Comparison of ENCODE assay signal across 9 cellular contexts in the genomic region with DNA sequence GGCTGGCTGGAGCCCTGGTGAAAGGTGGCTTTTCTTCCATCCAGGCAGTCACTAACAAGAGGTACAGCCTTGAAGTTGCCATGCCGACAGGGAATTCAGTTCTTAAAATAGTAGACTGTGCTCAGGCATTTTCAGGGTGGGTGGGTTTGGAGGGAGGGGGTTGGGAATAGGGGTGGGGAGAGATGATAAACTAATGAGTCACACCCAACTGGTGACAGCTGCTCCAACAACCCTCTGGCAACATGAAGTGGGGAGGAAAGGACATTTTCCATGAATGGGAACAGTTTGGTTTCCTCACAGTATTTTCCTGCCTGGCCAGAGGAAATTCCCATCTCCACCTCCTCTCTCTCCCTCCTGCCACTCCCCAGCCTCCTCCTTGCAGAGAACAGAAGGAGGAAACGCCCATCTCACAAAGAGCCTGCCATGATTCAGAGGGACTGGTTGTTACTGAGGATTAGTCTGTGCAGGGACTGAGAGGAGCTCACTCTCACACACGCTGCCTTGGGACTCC.
DNase-seq lines count a peak whose midpoint lies in the region; ATAC-seq and TF ChIP-seq lines count a peak whose summit lies in the region.
"Had no signal": no experiment of that assay in that cellular context is flagged by ENCODE, and none has a peak within 500 bp of the region (broad histone marks: within the 10 kb centered on the region; RNA-seq: fewer than 3 reads in every experiment).

No MANE protein-coding gene starts in this region.

- H3K4me3 Mint-ChIP-seq in neural progenitor cell, result peak overlapping the region; percentile 61

- H3F3A ChIP-seq in neural progenitor cell (ENCODE audit: low read depth), result peaks cover 25% of the 10 kb centered on the region

- H3K4me1 Mint-ChIP-seq in neural progenitor cell, result peaks cover 47% of the 10 kb centered on the region

- no peaks in the 10 kb centered on the region for H3K36me3 ChIP-seq in neural progenitor cell

- no peak overlapping the region for H2AFZ ChIP-seq in neural progenitor cell (replicated peaks)

- H3K4me2 ChIP-seq in neural progenitor cell, result peak overlapping the region; percentile 37

- DNase-seq in Daoy (ENCODE audit: low read depth) (peak; percentile 87), NCI-H82 (lab: John Stamatoyannopoulos, UW) (peak; percentile 89), epithelial cell of proximal tubule (ENCODE audit: low read depth) (peak; percentile 44), neural progenitor cell (ENCODE audit: low spot score) (peak; percentile 86), superior temporal gyrus (ENCODE audit: extremely low spot score) (no peak), DMS79 treated with DMSO at 0.1 percent for 48 hours (lab: John Stamatoyannopoulos, UW) (no peak), NCI-H2196 (lab: John Stamatoyannopoulos, UW; ENCODE audit: unreplicated experiment) (no peak)
- DNase-seq: stimulated activated naive CD4-positive, alpha-beta T cell had no signal

- H3K27me3 ChIP-seq in neural progenitor cell, result no peaks in the 10 kb centered on the region

- H3K4me3 ChIP-seq in epithelial cell of proximal tubule (ENCODE audit: low read depth, low read length) (no peak overlapping the region), neural progenitor cell (peak overlapping the region; percentile 1)

- H3K36me3 Mint-ChIP-seq in neural progenitor cell, result no peaks in the 10 kb centered on the region

- peaks cover 11% of the 10 kb centered on the region for H3K27me3 Mint-ChIP-seq in neural progenitor cell (ENCODE audit: insufficient read depth, low read depth)

- TF ChIP-seq CTCF in epithelial cell of proximal tubule (conservative IDR thresholded peaks at IDR 0.05; ENCODE audit: low read depth, low read length), result no peak
- TF ChIP-seq CTCF in neural progenitor cell (IDR thresholded peaks at IDR 0.05), result no peak

- ATAC-seq in HG02973 (IDR thresholded peaks at IDR 0.05; ENCODE audit: unreplicated experiment), result no peak

- peak overlapping the region; percentile 43 for H3K27ac ChIP-seq in neural progenitor cell

- H3K27ac Mint-ChIP-seq in neural progenitor cell, result peak overlapping the region; percentile 85

- no peaks in the 10 kb centered on the region for H3K79me2 ChIP-seq in neural progenitor cell (ENCODE audit: low read depth)

- no peaks in the 10 kb centered on the region for H3K9me3 Mint-ChIP-seq in neural progenitor cell

- H3K4me1 ChIP-seq in neural progenitor cell, result peaks cover 20% of the 10 kb centered on the region

- H3K9ac ChIP-seq in neural progenitor cell, result no peak overlapping the region

- no peaks in the 10 kb centered on the region for H4K20me1 ChIP-seq in neural progenitor cell (ENCODE audit: low read depth)

- no peaks in the 10 kb centered on the region for H3K9me3 ChIP-seq in neural progenitor cell (ENCODE audit: low read depth)

Comparison
In these comparisons a context has a peak if more than half of its experiments do, and no peak if none do; other contexts are left out.
1. DNase-seq: peak in Daoy (single experiment), NCI-H82 (single experiment), epithelial cell of proximal tubule (single experiment) and neural progenitor cell (single experiment); none in superior temporal gyrus (single experiment), DMS79 treated with DMSO at 0.1 percent for 48 hours (single experiment) and NCI-H2196 (single experiment).